In genomic region chr3:197949767-197950660, GRCh38 we compare ENCODE assay signal across 8 cellular contexts. TPM values are rescaled to one million over a fixed set of nuclear protein-coding genes. Genes with fewer than 3 reads are reported as not detected.
DNase-seq lines count a peak whose midpoint lies in the region; ATAC-seq and TF ChIP-seq lines count a peak whose summit lies in the region.

TSS of gene RPL35A (plus strand) at chr3:197950190. CDS start at chr3:197950968, 778 bp downstream.

- H3K9me3 ChIP-seq in BE2C (no peaks in the 10 kb centered on the region), colonic mucosa (no peaks in the 10 kb centered on the region)

- no peak for TF ChIP-seq CTCF in BE2C (IDR thresholded peaks at IDR 0.05; ENCODE audit: low read depth, low read length)
- no peak for TF ChIP-seq CTCF in colonic mucosa (IDR thresholded peaks at IDR 0.05)

- H3K27me3 ChIP-seq in BE2C (peaks cover 6% of the 10 kb centered on the region), colonic mucosa (no peaks in the 10 kb centered on the region), layer of hippocampus (ENCODE audit: control insufficient read depth, insufficient read depth, low read length) (no peaks in the 10 kb centered on the region)

- H3K9ac ChIP-seq in colonic mucosa (ENCODE audit: low read depth in 2 of 2, low read length in 2 of 2), result peak within 1 kb of the TSS; percentile 61 to 97

- peak within 1 kb of the TSS; percentile 79 for H3K4me3 ChIP-seq in BE2C (ENCODE audit: low read depth, low read length)
- peak within 1 kb of the TSS; percentile 65 for H3K4me3 ChIP-seq in colonic mucosa

- intact Hi-C loops in colonic mucosa (cut with DNase I), result no loop called here

- H3K4me1 ChIP-seq in BE2C (no peaks in the 10 kb centered on the region; the same call in 1 of the 2 replicates), colonic mucosa (peaks cover 17% of the 10 kb centered on the region)

- H3K36me3 ChIP-seq in BE2C (peaks cover 46% of the 10 kb centered on the region), colonic mucosa (peaks cover 26% of the 10 kb centered on the region)

- H3K27ac ChIP-seq in colonic mucosa (peak within 1 kb of the TSS; percentile 75), layer of hippocampus (ENCODE audit: low read depth, low read length) (peak within 1 kb of the TSS; percentile 100)

- ATAC-seq in HG03460 (IDR thresholded peaks at IDR 0.05; ENCODE audit: unreplicated experiment), result peak; percentile 89

- DNase-seq in BE2C (peak; percentile 86), GM19240 (ENCODE audit: insufficient read length, low spot score) (peak; percentile 63), NCI-H526 (lab: John Stamatoyannopoulos, UW) (peak; percentile 97 to 98), colonic mucosa (peak; percentile 86)
- peak; percentile 88 for DNase-seq in activated CD4-positive, alpha-beta T cell treated with anti-CD3 and anti-CD28 coated beads for 48 hours
- peak; percentile 72 to 82 for DNase-seq in stimulated activated CD4-positive, alpha-beta T cell treated with anti-CD3 and anti-CD28 coated beads, Interleukin-1b, Interleukin-23, amount 100 ng/mL, for 4 hours (ENCODE audit: low read depth in 2 of 2)

RNA-seq across cellular contexts. Expression of gene RPL35A, which starts in this region (rescaled TPM):
- polyA plus RNA-seq in BE2C (2012; ENCODE audit: insufficient read depth, insufficient read length, low read depth), result 725 TPM
- total RNA-seq in colonic mucosa, result 100 to 1,000 TPM; 758 to 777 TPM

Comparison
In these comparisons a context has a peak if more than half of its experiments do, and no peak if none do; other contexts are left out.
1. Peak in every context shown above with its lines: DNase-seq, ATAC-seq, H3K4me3 ChIP-seq and H3K27ac ChIP-seq.